Comparison of ENCODE assay signal across 28 cellular contexts in the genomic region with DNA sequence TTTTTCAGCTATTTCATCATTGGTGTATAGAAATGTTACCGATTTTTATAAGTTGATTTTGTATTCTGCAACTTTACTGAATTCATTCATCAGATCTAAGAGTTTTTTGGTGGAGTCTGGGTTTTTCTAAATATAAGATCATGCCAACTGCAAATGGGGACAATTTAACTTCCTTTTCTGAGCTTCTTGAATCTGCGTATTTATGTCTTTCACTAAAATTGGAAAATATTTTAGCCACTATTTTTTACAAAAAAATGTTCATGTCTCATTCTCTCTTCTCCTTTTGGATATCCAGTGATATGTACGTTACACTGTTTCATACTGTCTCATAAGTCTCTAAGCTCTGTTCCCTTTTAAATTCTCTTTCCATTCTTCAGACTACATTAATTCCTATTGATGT.
"Had no signal": no experiment of that assay in that cellular context is flagged by ENCODE, and none has a peak within 500 bp of the region (broad histone marks: within the 10 kb centered on the region; RNA-seq: fewer than 3 reads in every experiment).

No MANE protein-coding gene starts in this region.

- H3K27ac Mint-ChIP-seq: natural killer cell; nephron; neural progenitor cell; progenitor cell of endocrine pancreas; stimulated activated naive B cell treated with anti-CD40 and anti-IgM and Interleukin-4, amounts not matched to agents 10 μg/mL and 1 μg/mL and 100 μg/mL, for 72 hours had no signal

- DNase-seq: natural killer cell; occipital lobe; ovary; posterior cingulate gyrus; psoas muscle; right cardiac atrium; right lobe of liver; sigmoid colon; small intestine; stimulated activated CD4-positive, alpha-beta T cell treated with anti-CD3 and anti-CD28 coated beads, Interleukin-15, amount 100 ng/mL, for 24 hours; stimulated activated CD4-positive, alpha-beta T cell treated with anti-CD3 and anti-CD28 coated beads, Interleukin-2, amount 100 ng/mL, for 24 hours; stimulated activated CD4-positive, alpha-beta T cell treated with anti-CD3 and anti-CD28 coated beads, Interleukin-2, amount 100 ng/mL, for 48 hours; stimulated activated CD4-positive, alpha-beta T cell treated with anti-CD3 and anti-CD28 coated beads, Interleukin-4, amount 100 ng/mL, for 24 hours; stimulated activated naive B cell treated with anti-CD40 and anti-IgM and Interleukin-4, amounts not matched to agents 10 μg/mL and 1 μg/mL and 100 μg/mL, for 72 hours; stimulated activated naive CD4-positive, alpha-beta T cell treated with Interleukin-2 at 50 U/mL for 16 hours; stomach; thyroid gland; trophoblast cell; upper lobe of left lung had no signal

- FAIRE-seq: small intestine, urothelium cell line had no signal

- H3K9me3 ChIP-seq: ovary, right lobe of liver, sigmoid colon, stomach, thoracic aorta, thyroid gland, upper lobe of left lung, vagina had no signal

- H3K9ac ChIP-seq: neural progenitor cell, parathyroid adenoma had no signal

- H3K27me3 ChIP-seq: neural progenitor cell, ovary, right lobe of liver, sigmoid colon, stomach, thyroid gland, tibial nerve, upper lobe of left lung, vagina had no signal

- H3K4me2 ChIP-seq: neural progenitor cell had no signal

- H3K4me3 ChIP-seq: neural progenitor cell, ovary, psoas muscle, right lobe of liver, sigmoid colon, stomach, thoracic aorta, thyroid gland, tibial nerve, upper lobe of left lung, vagina had no signal

- H3K27me3 Mint-ChIP-seq: progenitor cell of endocrine pancreas; stimulated activated naive B cell treated with anti-CD40 and anti-IgM and Interleukin-4, amounts not matched to agents 10 μg/mL and 1 μg/mL and 100 μg/mL, for 72 hours had no signal

- H3K36me3 ChIP-seq: neural progenitor cell, ovary, right lobe of liver, sigmoid colon, stomach, thoracic aorta, thyroid gland, upper lobe of left lung, vagina had no signal

- H3K4me1 Mint-ChIP-seq: natural killer cell; nephron; stimulated activated effector memory CD8-positive, alpha-beta T cell treated with anti-CD3 and anti-CD28 coated beads, Interleukin-12 subunit alpha, Interleukin-12 subunit beta, amount 100 ng/mL, for 72 hours; stimulated activated naive B cell treated with anti-CD40 and anti-IgM and Interleukin-4, amounts not matched to agents 10 μg/mL and 1 μg/mL and 100 μg/mL, for 72 hours had no signal

- H3K79me2 ChIP-seq: parathyroid adenoma had no signal

- H3K36me3 Mint-ChIP-seq: neural progenitor cell; stimulated activated effector memory CD8-positive, alpha-beta T cell treated with anti-CD3 and anti-CD28 coated beads, Interleukin-12 subunit alpha, Interleukin-12 subunit beta, amount 100 ng/mL, for 72 hours had no signal

- H3K9me3 Mint-ChIP-seq: natural killer cell; stimulated activated effector memory CD8-positive, alpha-beta T cell treated with anti-CD3 and anti-CD28 coated beads, Interleukin-12 subunit alpha, Interleukin-12 subunit beta, amount 100 ng/mL, for 72 hours had no signal

- H3K27ac ChIP-seq: neural progenitor cell, ovary, parathyroid adenoma, psoas muscle, right lobe of liver, sigmoid colon, stomach, thoracic aorta, thyroid gland, tibial nerve, upper lobe of left lung, vagina had no signal

- H3K4me1 ChIP-seq: neural progenitor cell, parathyroid adenoma, psoas muscle, right lobe of liver, sigmoid colon, stomach, thyroid gland, tibial nerve, upper lobe of left lung, vagina had no signal

- H2AFZ ChIP-seq: neural progenitor cell, parathyroid adenoma had no signal

- ATAC-seq: natural killer cell; psoas muscle; right cardiac atrium; right lobe of liver; stimulated activated effector memory CD8-positive, alpha-beta T cell treated with anti-CD3 and anti-CD28 coated beads, Interleukin-12 subunit alpha, Interleukin-12 subunit beta, amount 100 ng/mL, for 72 hours; stimulated activated naive B cell treated with anti-CD40 and anti-IgM and Interleukin-4, amounts not matched to agents 10 μg/mL and 1 μg/mL and 100 μg/mL, for 72 hours had no signal

- H3K4me3 Mint-ChIP-seq: natural killer cell; nephron; neural progenitor cell; stimulated activated effector memory CD8-positive, alpha-beta T cell treated with anti-CD3 and anti-CD28 coated beads, Interleukin-12 subunit alpha, Interleukin-12 subunit beta, amount 100 ng/mL, for 72 hours; stimulated activated naive B cell treated with anti-CD40 and anti-IgM and Interleukin-4, amounts not matched to agents 10 μg/mL and 1 μg/mL and 100 μg/mL, for 72 hours had no signal
